Comparison of ENCODE assay signal across 28 cellular contexts in the genomic region with DNA sequence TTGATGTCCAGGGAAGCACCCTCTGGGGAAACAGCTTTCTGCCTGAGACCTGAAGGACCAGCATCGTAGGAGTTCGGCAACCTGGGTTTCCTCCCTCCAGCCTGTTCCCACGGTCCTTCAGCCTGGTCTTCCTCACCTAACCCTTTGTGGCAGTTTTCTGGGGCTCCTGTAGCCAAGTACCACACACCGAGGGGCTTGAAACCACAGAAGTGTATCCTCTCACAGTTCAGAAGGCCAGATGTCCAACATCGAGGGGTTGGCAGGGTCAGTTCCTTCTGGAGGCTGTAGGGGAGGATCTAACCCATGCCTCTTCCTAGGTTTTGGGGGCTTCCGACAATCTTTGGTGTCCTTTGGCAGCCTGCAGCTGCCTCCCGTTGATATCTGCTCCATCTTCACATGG.
"Had no signal": no experiment of that assay in that cellular context is flagged by ENCODE, and none has a peak within 500 bp of the region (broad histone marks: within the 10 kb centered on the region; RNA-seq: fewer than 3 reads in every experiment).

No MANE protein-coding gene starts in this region.

- H3K4me1 Mint-ChIP-seq: activated T-helper 17 cell treated with anti-CD3 and anti-CD28 coated beads, Interleukin-2, amount 50 U/mL, for 72 hours; central memory CD8-positive, alpha-beta T cell had no signal

- H3K9me3 Mint-ChIP-seq: activated CD4-positive, alpha-beta memory T cell treated with anti-CD3 and anti-CD28 coated beads, Interleukin-2, amount 10 ng/mL, durations not matched to agents 7 days and 5 days; activated CD4-positive, alpha-beta T cell treated with anti-CD3 and anti-CD28 coated beads, Interleukin-2, amount 10 ng/mL, durations not matched to agents 7 days and 5 days; activated T-helper 17 cell treated with anti-CD3 and anti-CD28 coated beads, Interleukin-2, amount 50 U/mL, for 72 hours; central memory CD8-positive, alpha-beta T cell; T-helper 2 cell treated with Interferon-gamma antibody and Interleukin-4, amounts not matched to agents 5 μg/mL and 100 μg/mL, for 36 hours had no signal

- H3K27ac ChIP-seq: ascending aorta, breast epithelium, cardiac muscle cell had no signal

- DNase-seq: activated CD4-positive, alpha-beta memory T cell treated with anti-CD3 and anti-CD28 coated beads, Interleukin-2, amount 10 ng/mL, durations not matched to agents 7 days and 5 days; activated CD4-positive, alpha-beta T cell treated with anti-CD3 and anti-CD28 coated beads for 1 hour; activated CD4-positive, alpha-beta T cell treated with anti-CD3 and anti-CD28 coated beads for 4 hours; activated CD4-positive, alpha-beta T cell treated with anti-CD3 and anti-CD28 coated beads, Interleukin-2, amount 10 ng/mL, durations not matched to agents 7 days and 5 days; activated CD4-positive, alpha-beta T cell treated with anti-CD3 and anti-CD28 coated beads, Interleukin-2, amount 50 U/mL, for 4 hours; activated effector memory CD4-positive, alpha-beta T cell treated with Interleukin-2 at 50 U/mL for 16 hours; activated gamma-delta T cell treated with Interleukin-2 at 50 U/mL for 16 hours; activated naive CD4-positive, alpha-beta T cell treated with anti-CD3 and anti-CD28 coated beads, Interleukin-2, amount 50 U/mL, for 16 hours; activated naive CD4-positive, alpha-beta T cell treated with Interleukin-2 at 50 U/mL for 16 hours; activated T-cell treated with anti-CD3 and anti-CD28 coated beads, Interleukin-2, amount 50 U/mL, for 4 hours; cortex of kidney; dermis blood vessel endothelial cell; effector CD8-positive, alpha-beta T cell; foreskin fibroblast; T-helper 1 cell; T-helper 17 cell; T1000 had no signal

- H3K4me3 Mint-ChIP-seq: activated CD4-positive, alpha-beta memory T cell treated with anti-CD3 and anti-CD28 coated beads, Interleukin-2, amount 10 ng/mL, durations not matched to agents 7 days and 5 days; activated CD4-positive, alpha-beta T cell treated with anti-CD3 and anti-CD28 coated beads, Interleukin-2, amount 10 ng/mL, durations not matched to agents 7 days and 5 days; activated naive CD8-positive, alpha-beta T cell; activated T-cell treated with anti-CD3 and anti-CD28 coated beads, Interleukin-2, amount 50 U/mL, for 4 hours; activated T-helper 17 cell treated with anti-CD3 and anti-CD28 coated beads, Interleukin-2, amount 50 U/mL, for 72 hours; brain; central memory CD8-positive, alpha-beta T cell; T-helper 17 cell; T-helper 2 cell treated with Interferon-gamma antibody and Interleukin-4, amounts not matched to agents 5 μg/mL and 100 μg/mL, for 36 hours had no signal

- H3K9me3 ChIP-seq: ascending aorta had no signal

- FAIRE-seq: colon, frontal cortex had no signal

- H3K4me1 ChIP-seq: breast epithelium had no signal

- H3K27me3 Mint-ChIP-seq: activated naive CD8-positive, alpha-beta T cell had no signal

- H3K4me3 ChIP-seq: ascending aorta, breast epithelium, cardiac muscle cell had no signal

- H3K36me3 Mint-ChIP-seq: activated naive CD8-positive, alpha-beta T cell had no signal

- ATAC-seq: activated T-cell treated with anti-CD3 and anti-CD28 coated beads, Interleukin-2, amount 50 U/mL, for 4 hours; activated T-helper 17 cell treated with anti-CD3 and anti-CD28 coated beads, Interleukin-2, amount 50 U/mL, for 72 hours; esophagus mucosa; T-helper 17 cell had no signal

- H3K27ac Mint-ChIP-seq: activated CD4-positive, alpha-beta memory T cell treated with anti-CD3 and anti-CD28 coated beads, Interleukin-2, amount 10 ng/mL, durations not matched to agents 7 days and 5 days; activated CD4-positive, alpha-beta T cell treated with anti-CD3 and anti-CD28 coated beads, Interleukin-2, amount 10 ng/mL, durations not matched to agents 7 days and 5 days; activated naive CD8-positive, alpha-beta T cell; brain; T-helper 17 cell; T-helper 2 cell treated with Interferon-gamma antibody and Interleukin-4, amounts not matched to agents 5 μg/mL and 100 μg/mL, for 36 hours had no signal

- H3K36me3 ChIP-seq: ascending aorta, breast epithelium, cardiac muscle cell had no signal

- H3K27me3 ChIP-seq: ascending aorta, breast epithelium had no signal
